In genomic region chr1:34009340-34009975, GRCh38 we compare ENCODE assay signal across 25 cellular contexts.
A peak's percentile ranks its signal among the peaks of the same experiment; 100 is the strongest.
DNase-seq lines count a peak whose midpoint lies in the region; TF ChIP-seq lines count a peak whose summit lies in the region.
"Had no signal": no experiment of that assay in that cellular context is flagged by ENCODE, and none has a peak within 500 bp of the region (broad histone marks: within the 10 kb centered on the region; RNA-seq: fewer than 3 reads in every experiment).

No MANE protein-coding gene starts in this region.

- no peaks in the 10 kb centered on the region for H3K27me3 ChIP-seq in thyroid gland
- H3K27me3 ChIP-seq: MG63 had no signal

- no peaks in the 10 kb centered on the region for H3K4me1 ChIP-seq in thyroid gland

- intact Hi-C loops in thyroid gland (cut with DNase I), result no loop called here

- H3K4me3 ChIP-seq in AG09309 (ENCODE audit: control insufficient read depth, low read depth, low read length), result no peak overlapping the region
- H3K4me3 ChIP-seq in epithelial cell of proximal tubule (ENCODE audit: low read depth, low read length), result no peak overlapping the region
- H3K4me3 ChIP-seq in thyroid gland (replicated peaks in 1 of 3), result no peak overlapping the region
- H3K4me3 ChIP-seq: K562, MG63 had no signal

- H3K27ac ChIP-seq in thyroid gland, result no peak overlapping the region
- H3K27ac ChIP-seq: 22Rv1, C4-2B, HL-60 had no signal

- no peaks in the 10 kb centered on the region for H3K9me3 ChIP-seq in thyroid gland
- H3K9me3 ChIP-seq: MG63 had no signal

- no peaks in the 10 kb centered on the region for H3K36me3 ChIP-seq in thyroid gland
- H3K36me3 ChIP-seq: MG63 had no signal

- no peak for TF ChIP-seq POLR2A in thyroid gland (IDR thresholded peaks at IDR 0.05)

- WGBS in thyroid gland, 2 donors, result 77% methylated on average over 5 of the region's 5 CpGs

- no peak for TF ChIP-seq CTCF in AG09309 (IDR thresholded peaks at IDR 0.05; ENCODE audit: control insufficient read depth, insufficient read depth, low read depth, low read length, missing control alignments)
- TF ChIP-seq CTCF in epithelial cell of proximal tubule (conservative IDR thresholded peaks at IDR 0.05; ENCODE audit: low read depth, low read length), result no peak
- TF ChIP-seq CTCF in thyroid gland (IDR thresholded peaks at IDR 0.05), result no peak

- DNase-seq in AG09309 (ENCODE audit: low read depth) (peak; percentile 24), NCI-H226 (peak; percentile 5), epithelial cell of proximal tubule (ENCODE audit: low read depth) (peak; percentile 27), mesenteric fat pad (ENCODE audit: low spot score) (peak; percentile 22), thyroid gland (no peak), GM19238 (ENCODE audit: insufficient read length, low spot score) (no peak), C1 segment of cervical spinal cord (lab: John Stamatoyannopoulos, UW) (no peak), MV-4-11 (lab: John Stamatoyannopoulos, UW) (no peak)
- DNase-seq: ACHN; AML-193; CD8-positive, alpha-beta memory T cell; GDM1; H9; HFFc6; MG63; NCI-H1092; NCI-H1436; NCI-H187 treated with DMSO at 0.1 percent for 48 hours; NCI-H524; NCI-H774; NK-92 treated with Interleukin-12 subunit alpha and Interleukin-12 subunit beta, amount 100 ng/mL, for 24 hours had no signal

Comparison
In these comparisons a context has a peak if more than half of its experiments do, and no peak if none do; other contexts are left out.
1. DNase-seq: peak in AG09309 (single experiment), NCI-H226 (single experiment), epithelial cell of proximal tubule (single experiment) and mesenteric fat pad (single experiment); none in thyroid gland (0 of 2), GM19238 (single experiment), C1 segment of cervical spinal cord (0 of 14) and MV-4-11 (single experiment).